In the genomic region with DNA sequence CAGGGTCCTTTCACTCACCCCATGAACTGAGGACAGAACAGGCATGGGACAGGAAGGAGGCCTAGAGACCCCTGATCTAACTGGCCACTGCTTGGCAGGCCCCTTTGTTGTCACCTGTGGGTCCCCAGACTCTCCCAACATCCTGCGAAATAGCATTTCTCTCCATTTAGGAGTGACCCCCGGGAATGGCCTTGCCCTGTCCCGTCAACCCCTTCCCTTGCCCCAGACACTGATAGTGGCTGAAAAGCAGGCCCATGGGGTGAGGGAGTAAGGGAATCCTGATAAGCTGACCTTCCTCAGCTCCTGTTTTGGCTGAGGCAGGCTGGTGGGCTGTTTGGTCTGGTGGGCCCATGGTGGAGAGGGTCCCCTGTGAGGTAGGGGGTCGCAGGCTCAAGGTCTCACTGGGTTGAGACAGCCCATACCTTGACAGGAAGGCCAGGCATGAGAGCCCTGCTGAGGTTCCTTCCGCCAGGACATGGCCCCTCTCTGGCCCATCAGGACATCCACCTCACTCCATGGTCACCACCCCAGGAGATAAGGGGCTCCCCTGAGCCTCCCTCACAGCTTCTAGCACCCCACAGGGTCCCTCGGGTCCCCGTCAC, we compare ENCODE assay signal across 30 cellular contexts.
"Had no signal": no experiment of that assay in that cellular context is flagged by ENCODE, and none has a peak within 500 bp of the region (broad histone marks: within the 10 kb centered on the region; RNA-seq: fewer than 3 reads in every experiment).

No MANE protein-coding gene starts in this region.

- H3K79me2 ChIP-seq: hepatocyte had no signal

- H3K27me3 ChIP-seq: brain microvascular endothelial cell, esophagus muscularis mucosa, gastroesophageal sphincter, hepatocyte had no signal

- H3K4me3 ChIP-seq: esophagus muscularis mucosa, gastroesophageal sphincter, heart right ventricle, hepatocyte had no signal

- H3K27ac ChIP-seq: brain microvascular endothelial cell, esophagus muscularis mucosa, foreskin keratinocyte, gastroesophageal sphincter, heart right ventricle, hepatocyte had no signal

- ATAC-seq: activated T-cell treated with anti-CD3 and anti-CD28 coated beads, Interleukin-2, amount 50 U/mL, for 72 hours; effector memory CD8-positive, alpha-beta T cell; foreskin keratinocyte; gastroesophageal sphincter; heart right ventricle had no signal

- FAIRE-seq: astrocyte, bronchial epithelial cell, colon had no signal

- H3K9me3 ChIP-seq: esophagus muscularis mucosa, gastroesophageal sphincter, heart right ventricle had no signal

- H3K36me3 ChIP-seq: brain microvascular endothelial cell, esophagus muscularis mucosa, gastroesophageal sphincter, heart right ventricle had no signal

- H3K4me2 ChIP-seq: hepatocyte had no signal

- H3K4me1 ChIP-seq: foreskin keratinocyte had no signal

- H2AFZ ChIP-seq: hepatocyte had no signal

- DNase-seq: activated CD4-positive, alpha-beta memory T cell treated with anti-CD3 and anti-CD28 coated beads, Interleukin-2, amount 10 ng/mL, durations not matched to agents 7 days and 5 days; activated CD4-positive, alpha-beta T cell treated with anti-CD3 and anti-CD28 coated beads for 1 hour; activated CD4-positive, alpha-beta T cell treated with anti-CD3 and anti-CD28 coated beads for 4 hours; activated CD4-positive, alpha-beta T cell treated with anti-CD3 and anti-CD28 coated beads, Interleukin-2, amount 10 ng/mL, durations not matched to agents 7 days and 5 days; activated CD4-positive, alpha-beta T cell treated with anti-CD3 and anti-CD28 coated beads, Interleukin-2, amount 50 U/mL, for 4 hours; activated CD4-positive, CD25-positive, alpha-beta regulatory T cell; activated CD8-positive, alpha-beta memory T cell treated with anti-CD3 and anti-CD28 coated beads, Interleukin-2, amount 50 U/mL, for 48 hours; activated gamma-delta T cell treated with Interleukin-2 at 50 U/mL for 16 hours; activated naive CD4-positive, alpha-beta T cell treated with anti-CD3 and anti-CD28 coated beads, Interleukin-2, amount 50 U/mL, for 16 hours; activated naive CD4-positive, alpha-beta T cell treated with Interleukin-2 at 50 U/mL for 16 hours; activated T-cell treated with anti-CD3 and anti-CD28 coated beads for 4 hours; activated T-cell treated with anti-CD3 and anti-CD28 coated beads, Interleukin-2, amount 50 U/mL, for 24 hours; activated T-cell treated with anti-CD3 and anti-CD28 coated beads, Interleukin-2, amount 50 U/mL, for 72 hours; amniotic stem cell; anterior cingulate cortex; brain microvascular endothelial cell; cortex of kidney; dermis blood vessel endothelial cell; effector CD4-positive, alpha-beta T cell; effector memory CD8-positive, alpha-beta T cell; erythroblast; foreskin keratinocyte; heart right ventricle; T-helper 2 cell had no signal
